ENCODE assay signal across 23 cellular contexts in the genomic region with DNA sequence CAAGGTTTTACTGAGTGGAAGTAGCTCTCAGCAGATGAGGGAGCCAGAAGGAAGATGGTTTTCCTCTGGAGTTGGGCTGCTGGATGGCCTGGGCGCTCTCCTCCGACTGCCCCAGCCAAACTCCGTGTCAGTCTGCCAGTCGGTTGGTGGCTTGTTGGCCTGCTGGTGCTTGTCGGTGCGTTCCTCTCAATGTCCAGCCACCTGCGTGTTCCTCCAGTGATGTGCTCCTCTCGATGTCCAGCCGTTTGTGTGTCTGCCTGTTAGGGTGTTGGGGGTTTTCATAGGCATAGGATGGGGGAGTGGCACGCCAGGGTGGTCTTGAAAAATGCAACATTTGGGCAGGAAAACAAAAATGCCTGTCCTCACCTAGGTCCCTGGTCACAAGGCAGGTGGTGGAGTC. TPM values are rescaled to one million over a fixed set of nuclear protein-coding genes. Genes with fewer than 3 reads are reported as not detected.
DNase-seq lines count a peak whose midpoint lies in the region; ATAC-seq, FAIRE-seq and TF ChIP-seq lines count a peak whose summit lies in the region.
"Had no signal": no experiment of that assay in that cellular context is flagged by ENCODE, and none has a peak within 500 bp of the region (broad histone marks: within the 10 kb centered on the region; RNA-seq: fewer than 3 reads in every experiment).

No MANE protein-coding gene starts in this region.

- CTCF ChIA-PET in K562 (lab: Yijun Ruan, JAX; ENCODE audit: low intra/inter-chr PET ratio), result no interaction called here
- CTCF ChIA-PET in HepG2 (lab: Yijun Ruan, JAX; ENCODE audit: low intra/inter-chr PET ratio, low total read pairs), result no interaction called here

- no peak overlapping the region for H3K18ac ChIP-seq in mesenchymal stem cell (ENCODE audit: low read depth in 1 of 2, low read length in 2 of 2)

- 33% methylated on average over 10 of the region's 10 CpGs for WGBS in K562 (ENCODE audit: insufficient coverage, low coverage, missing lambda C conversion rate)
- WGBS in mesenchymal stem cell, result 91% methylated on average over 10 of the region's 10 CpGs
- WGBS in HepG2 (ENCODE audit: low lambda C conversion rate), result 41% methylated on average over 5 of the region's 10 CpGs

- intact Hi-C loops in K562 (cut with micrococcal nuclease), result loop anchor here (5.0 to 10.0 kb wide), 2 partner anchors 640 to 748 kb away; partner anchors contain the start of gene ST8SIA1
- intact Hi-C loops in posterior vena cava (cut with DNase I), result loop anchor here (5.0 to 10.0 kb wide), 2 partner anchors 293 to 310 kb away; no protein-coding TSS in a partner anchor
- intact Hi-C loops in HepG2 (cut with micrococcal nuclease; ENCODE audit: unreplicated experiment), result no loop called here

- H3K9me1 ChIP-seq in K562 (ENCODE audit: control insufficient read depth, insufficient read depth, low read length), result no peaks in the 10 kb centered on the region

- H3K9me3 ChIP-seq in K562 (replicated peaks; ENCODE audit: control insufficient read depth, insufficient read depth, low read depth, low read length) (no peaks in the 10 kb centered on the region), mesenchymal stem cell (ENCODE audit: control insufficient read depth, low read length) (peaks cover 3% of the 10 kb centered on the region), HepG2 (ENCODE audit: low read length) (no peaks in the 10 kb centered on the region)
- H3K9me3 ChIP-seq: Caco-2 had no signal

- no peaks in the 10 kb centered on the region for H4K20me1 ChIP-seq in K562 (replicated peaks; ENCODE audit: control insufficient read depth, insufficient read depth, low read length)
- no peaks in the 10 kb centered on the region for H4K20me1 ChIP-seq in HepG2 (ENCODE audit: insufficient read depth, low read length)
- H4K20me1 ChIP-seq: BLaER1 had no signal

- H3K4ac ChIP-seq in mesenchymal stem cell (ENCODE audit: low read depth in 1 of 2, low read length in 2 of 2), result no peak overlapping the region

- no peak for TF ChIP-seq CTCF in K562 (IDR thresholded peaks at IDR 0.05 in 2 of 3, conservative IDR thresholded peaks at IDR 0.05 in 1 of 3; ENCODE audit: insufficient read depth in 2 of 3, low read depth in 1 of 3, low read length in 3 of 3)
- no peak for TF ChIP-seq CTCF in HepG2 (CRISPR knock-in tag; IDR thresholded peaks at IDR 0.05)

- H3K9ac ChIP-seq in K562 (ENCODE audit: insufficient read depth in 1 of 2, low read depth in 2 of 2, low read length in 2 of 2), result peak overlapping the region in 1 of 2 experiments; percentile 52; a peak in 1 of 4 replicates
- H3K9ac ChIP-seq in mesenchymal stem cell (ENCODE audit: low read length), result no peak overlapping the region
- H3K9ac ChIP-seq in HepG2 (ENCODE audit: insufficient read depth, low read depth, low read length), result no peak overlapping the region
- H3K9ac ChIP-seq: BLaER1 had no signal

- H2AFZ ChIP-seq in K562 (ENCODE audit: low read depth, low read length) (peak overlapping the region; percentile 61; the same call in 1 of the 2 replicates), mesenchymal stem cell (ENCODE audit: low read depth, low read length) (no peak overlapping the region), HepG2 (ENCODE audit: low read length) (no peak overlapping the region)

- H2BK5ac ChIP-seq in mesenchymal stem cell (ENCODE audit: low read depth, low read length, poor library complexity, severe bottlenecking), result no peak overlapping the region

- H3K79me1 ChIP-seq in mesenchymal stem cell (replicated peaks; ENCODE audit: low read length, poor library complexity, severe bottlenecking), result no peaks in the 10 kb centered on the region

- TF ChIP-seq EP300 in K562 (IDR thresholded peaks at IDR 0.05; ENCODE audit: low read length) (no peak), HepG2 (IDR thresholded peaks at IDR 0.05; ENCODE audit: low read depth in 2 of 2, low read length in 2 of 2) (no peak), HepG2 (CRISPR knock-in tag; IDR thresholded peaks at IDR 0.05; ENCODE audit: borderline replicate concordance) (no peak)

- no peak overlapping the region for H4K91ac ChIP-seq in mesenchymal stem cell (ENCODE audit: low read length)

- POLR2A ChIA-PET in K562 (lab: Yijun Ruan, JAX) (no interaction called here), HepG2 (lab: Yijun Ruan, JAX) (no interaction called here)

- BruUV-seq in K562 (replicated peaks; lab: Mats Ljungman, UMichigan) (no TSS peak), HepG2 (replicated peaks; lab: Mats Ljungman, UMichigan) (no TSS peak)

- TF ChIP-seq RAD21 in K562 (CRISPR knock-in tag; conservative IDR thresholded peaks at IDR 0.05 in 1 of 2, IDR thresholded peaks at IDR 0.05 in 1 of 2) (no peak), HepG2 (CRISPR knock-in tag; IDR thresholded peaks at IDR 0.05) (no peak)

- in situ Hi-C loops in K562 (cut with MboI), result loop anchor here (5.0 kb wide), 1 partner anchor 748 kb away; no protein-coding TSS in a partner anchor
- in situ Hi-C loops in HepG2 (cut with HindIII; ENCODE audit: extremely low pct_ligation_motif_present, low pct_unique_long_range_greater_than_20kb), result loop anchor here (5.0 to 25.0 kb wide), 3 partner anchors 298 to 382 kb away; no protein-coding TSS in a partner anchor

- H3K4me2 ChIP-seq in K562 (ENCODE audit: insufficient read depth, low read length), result no peak overlapping the region
- no peak overlapping the region for H3K4me2 ChIP-seq in mesenchymal stem cell (ENCODE audit: low read length, poor library complexity, severe bottlenecking)
- no peak overlapping the region for H3K4me2 ChIP-seq in HepG2 (ENCODE audit: low read depth, low read length)
- H3K4me2 ChIP-seq: BLaER1 had no signal

- TF ChIP-seq POLR2A in K562 (conservative IDR thresholded peaks at IDR 0.05) (no peak), HepG2 (IDR thresholded peaks at IDR 0.05; ENCODE audit: insufficient read depth in 1 of 2, low read depth in 2 of 2, low read length in 2 of 2) (no peak)

- no peak overlapping the region for H2BK15ac ChIP-seq in mesenchymal stem cell (ENCODE audit: low read depth, poor library complexity, severe bottlenecking)

- H2AK5ac ChIP-seq in mesenchymal stem cell (ENCODE audit: low read length, severe bottlenecking), result peak overlapping the region; percentile 15

- H2BK12ac ChIP-seq in mesenchymal stem cell (ENCODE audit: low read length in 2 of 2), result no peak overlapping the region

- H3K4me1 ChIP-seq in K562 (replicated peaks in 1 of 2; ENCODE audit: control insufficient read depth in 2 of 2, insufficient read depth in 2 of 2, low read length in 2 of 2), result peaks cover 0 to 3% of the 10 kb centered on the region in 2 experiments; a peak in 1 of 5 replicates
- peaks cover 2% of the 10 kb centered on the region for H3K4me1 ChIP-seq in mesenchymal stem cell (ENCODE audit: control insufficient read depth, insufficient read depth, low read depth, low read length)
- H3K4me1 ChIP-seq in HepG2 (ENCODE audit: insufficient read depth, low read length), result no peaks in the 10 kb centered on the region

- no peak for ATAC-seq in K562
- no peak for ATAC-seq in HG03095 (IDR thresholded peaks at IDR 0.05; ENCODE audit: unreplicated experiment)
- ATAC-seq in HepG2, result no peak
- ATAC-seq: CD8-positive, alpha-beta T cell had no signal

- no peak overlapping the region for H3K14ac ChIP-seq in mesenchymal stem cell (ENCODE audit: low read length in 2 of 2)

- DNase-seq in NCI-H146 (lab: John Stamatoyannopoulos, UW) (peak; percentile 16), NCI-H146 treated with DMSO at 0.1 percent for 48 hours (lab: John Stamatoyannopoulos, UW; ENCODE audit: unreplicated experiment) (no peak), K562 (ENCODE audit: extremely low read depth in 1 of 4, low spot score in 3 of 4) (no peak), mesenchymal stem cell (no peak), posterior vena cava (ENCODE audit: low spot score) (peak; percentile 76), HepG2 (ENCODE audit: low spot score) (no peak)
- DNase-seq in activated CD8-positive, alpha-beta memory T cell treated with anti-CD3 and anti-CD28 coated beads, Interleukin-2, amount 50 U/mL, for 4 hours, result no peak
- DNase-seq: Caco-2; CD4-positive, CD25-positive, alpha-beta regulatory T cell; CD8-positive, alpha-beta T cell; DMS153; DND-41; GOT3; H7; HCEC 1CT had no signal

- H3K79me2 ChIP-seq in K562 (ENCODE audit: control insufficient read depth, insufficient read depth, low read length), result no peaks in the 10 kb centered on the region
- H3K79me2 ChIP-seq in HepG2 (ENCODE audit: insufficient read depth, low read length), result no peaks in the 10 kb centered on the region

- H3K27me3 ChIP-seq in K562 (ENCODE audit: control insufficient read depth in 2 of 2, insufficient read depth in 2 of 2, low read length in 2 of 2) (no peaks in the 10 kb centered on the region), mesenchymal stem cell (ENCODE audit: control insufficient read depth in 1 of 2, insufficient read depth in 1 of 2, low read length in 2 of 2) (no peaks in the 10 kb centered on the region), HepG2 (ENCODE audit: control insufficient read depth in 1 of 2, insufficient read depth in 2 of 2, low read length in 2 of 2) (no peaks in the 10 kb centered on the region)
- H3K27me3 ChIP-seq: BLaER1 had no signal

- H3K4me3 ChIP-seq in K562 (no peak overlapping the region), mesenchymal stem cell (ENCODE audit: insufficient read depth in 1 of 2, low read depth in 1 of 2, low read length in 2 of 2) (no peak overlapping the region), HepG2 (replicated peaks in 1 of 3; ENCODE audit: insufficient read depth in 1 of 3, low read depth in 2 of 3, low read length in 3 of 3) (no peak overlapping the region)
- H3K4me3 ChIP-seq: BLaER1 had no signal

- no peak overlapping the region for H2BK120ac ChIP-seq in mesenchymal stem cell (ENCODE audit: low read depth, low read length)

- H3K27ac ChIP-seq in K562 (ENCODE audit: extremely low read depth, low read depth, low read length) (no peak overlapping the region), mesenchymal stem cell (ENCODE audit: low read length, poor library complexity, severe bottlenecking) (no peak overlapping the region), HepG2 (ENCODE audit: extremely low read length, insufficient read depth, low read length) (no peak overlapping the region)
- H3K27ac ChIP-seq: 22Rv1, BLaER1, C4-2B had no signal

- no peak overlapping the region for H4K8ac ChIP-seq in mesenchymal stem cell (ENCODE audit: low read length)

- no peaks in the 10 kb centered on the region for H3K36me3 ChIP-seq in K562 (ENCODE audit: control insufficient read depth, insufficient read depth, low read length)
- no peaks in the 10 kb centered on the region for H3K36me3 ChIP-seq in mesenchymal stem cell (ENCODE audit: control insufficient read depth in 1 of 2, insufficient read depth in 2 of 2, low read depth in 1 of 2, low read length in 2 of 2)
- no peaks in the 10 kb centered on the region for H3K36me3 ChIP-seq in HepG2 (replicated peaks in 1 of 2; ENCODE audit: control insufficient read depth in 1 of 2, insufficient read depth in 2 of 2, low read length in 2 of 2)
- H3K36me3 ChIP-seq: BLaER1 had no signal

- FAIRE-seq in K562 (lab: Jason Lieb, UNC) (no peak), HepG2 (lab: Jason Lieb, UNC) (no peak)
- FAIRE-seq: A204.1, G401.6, GM12892, GM19239 had no signal

- H3K23ac ChIP-seq in mesenchymal stem cell (ENCODE audit: low read length in 2 of 2), result no peak overlapping the region

RNA-seq across cellular contexts. Expression of gene LDHB, which starts 37.0 kb away (rescaled TPM):
- 74.2 and 159 TPM in 2 replicates for total RNA-seq in K562 (2011; cell fraction: chromatin; rRNA removed; ENCODE audit: low replicate concordance)
- 72.0 and 82.6 TPM in 2 replicates for total RNA-seq in K562 (2011; cell fraction: nucleolus; rRNA removed)
- total RNA-seq in K562 (2011; cell fraction: nucleoplasm; rRNA removed), result 129 and 165 TPM in 2 replicates
- total RNA-seq in K562 (2014; rRNA removed) (710 and 743 TPM in 2 replicates), K562 (2014; rRNA removed; fragmentation: Illumina TruSeq; extraction: Trizol) (1,339 and 1,452 TPM in 2 replicates), K562 (2015; rRNA removed; fragmentation: Illumina TruSeq; extraction: Trizol) (871 and 888 TPM in 2 replicates), K562 (2021) (919 and 939 TPM in 2 replicates), posterior vena cava (100 to 1,000 TPM; 298 to 315 TPM), HepG2 (2016; rRNA removed; fragmentation: Illumina TruSeq; extraction: Trizol) (not detected in 2 replicates)
- polyA plus RNA-seq in K562 (2011; rRNA removed) (993 and 1,477 TPM in 2 replicates), K562 (2014; fragmentation: Illumina TruSeq; extraction: Trizol) (968 and 1,051 TPM in 2 replicates), K562 (2014; fragmentation: Nextera tagmentation; extraction: Ambion mirVana) (1,000 to 10,000 TPM; 2,666 to 2,680 TPM), K562 (2014; rRNA removed) (875 and 947 TPM in 2 replicates), HepG2 (2011; rRNA removed) (0.08 TPM in 1 of 2 replicates, not detected in the other)
- polyA plus RNA-seq in K562 (2011; cell fraction: cytosol; rRNA removed), result 303 and 725 TPM in 2 replicates
- 114 and 246 TPM in 2 replicates for polyA plus RNA-seq in K562 (2011; cell fraction: nucleus; rRNA removed)
- polyA plus RNA-seq in K562 (2012), result 674 and 1,073 TPM in 2 replicates
- 1,250 and 1,470 TPM in 2 replicates for polyA minus RNA-seq in K562 (2011; rRNA and poly(A)+ RNA removed)
- 267 and 360 TPM in 2 replicates for polyA minus RNA-seq in K562 (2011; cell fraction: cytosol; rRNA and poly(A)+ RNA removed)
- polyA minus RNA-seq in K562 (2011; cell fraction: nucleus; rRNA and poly(A)+ RNA removed), result 66.6 and 146 TPM in 2 replicates
- 433 TPM for polyA plus RNA-seq in mesenchymal stem cell (2013, experiment 1 of 2)
- 458 TPM for polyA plus RNA-seq in mesenchymal stem cell (2013, experiment 2 of 2)
- total RNA-seq in HepG2 (2016; cell fraction: cytosol; rRNA removed; fragmentation: Illumina TruSeq; extraction: Trizol; ENCODE audit: low read depth), result not detected in 2 replicates
- total RNA-seq in HepG2 (2016; cell fraction: insoluble cytoplasmic fraction; rRNA removed; fragmentation: Illumina TruSeq; extraction: Trizol), result not detected in 2 replicates
- not detected in 2 replicates for total RNA-seq in HepG2 (2016; cell fraction: membrane; rRNA removed; fragmentation: Illumina TruSeq; extraction: Trizol)
- total RNA-seq in HepG2 (2016; cell fraction: nucleus; rRNA removed; fragmentation: Illumina TruSeq; extraction: Trizol), result not detected in 2 replicates
- polyA plus RNA-seq in HepG2 (2011; cell fraction: cytosol; rRNA removed), result 10.4 and 25.8 TPM in 2 replicates
- 0.37 and 0.52 TPM in 2 replicates for polyA plus RNA-seq in HepG2 (2011; cell fraction: nucleus; rRNA removed)
- not detected in 2 replicates for polyA plus RNA-seq in HepG2 (2012)
- polyA plus RNA-seq in HepG2 (2016; cell fraction: cytosol; fragmentation: Illumina TruSeq; extraction: Trizol; ENCODE audit: low read depth), result not detected in 2 replicates
- not detected in 2 replicates for polyA plus RNA-seq in HepG2 (2016; cell fraction: insoluble cytoplasmic fraction; fragmentation: Illumina TruSeq; extraction: Trizol; ENCODE audit: low read depth)
- not detected in 2 replicates for polyA plus RNA-seq in HepG2 (2016; cell fraction: membrane; fragmentation: Illumina TruSeq; extraction: Trizol; ENCODE audit: low read depth)
- polyA plus RNA-seq in HepG2 (2016; cell fraction: nucleus; fragmentation: Illumina TruSeq; extraction: Trizol; ENCODE audit: insufficient read depth, low read depth), result not detected in 2 replicates
- polyA minus RNA-seq in HepG2 (2011; rRNA and poly(A)+ RNA removed; ENCODE audit: low replicate concordance), result 0.98 and 326 TPM in 2 replicates
- polyA minus RNA-seq in HepG2 (2011; cell fraction: cytosol; rRNA and poly(A)+ RNA removed), result 1.9 and 2.5 TPM in 2 replicates
- 0.75 and 2.4 TPM in 2 replicates for polyA minus RNA-seq in HepG2 (2011; cell fraction: nucleus; rRNA and poly(A)+ RNA removed)

Comparison
In these comparisons a context has a peak if more than half of its experiments do, and no peak if none do; other contexts are left out.
1. DNase-seq: peak in NCI-H146 (single experiment) and posterior vena cava (single experiment); none in NCI-H146 treated with DMSO at 0.1 percent for 48 hours (single experiment), K562 (0 of 4), mesenchymal stem cell (single experiment), HepG2 (single experiment) and activated CD8-positive, alpha-beta memory T cell treated with anti-CD3 and anti-CD28 coated beads, Interleukin-2, amount 50 U/mL, for 4 hours (single experiment).
2. RNA of gene LDHB, which starts 37.0 kb away (total RNA-seq): 72.0 to 1,452 TPM in K562 and 298 to 315 TPM in posterior vena cava; not detected in HepG2; every median in the first group is over 10 times any median in the second.